In genomic region chr17:64170286-64170685, GRCh38 we compare ENCODE assay signal across 18 cellular contexts. TPM values are rescaled to one million over a fixed set of nuclear protein-coding genes. Genes with fewer than 3 reads are reported as not detected.
DNase-seq lines count a peak whose midpoint lies in the region; ATAC-seq and TF ChIP-seq lines count a peak whose summit lies in the region.
"Had no signal": no experiment of that assay in that cellular context is flagged by ENCODE, and none has a peak within 500 bp of the region (broad histone marks: within the 10 kb centered on the region; RNA-seq: fewer than 3 reads in every experiment).

No MANE protein-coding gene starts in this region.

- H3K27ac ChIP-seq in H9 (ENCODE audit: insufficient read length, low read depth, low read length) (no peak overlapping the region), coronary artery (no peak overlapping the region), psoas muscle (peak overlapping the region; percentile 86)
- H3K27ac ChIP-seq: BLaER1 treated with 17β-estradiol and CSF1 and Interleukin-3, amounts not matched to agents 10 nM and 100 nM had no signal

- H3K9me3 Mint-ChIP-seq in activated T-cell treated with anti-CD3 and anti-CD28 coated beads, Interleukin-2, amount 50 U/mL, for 24 hours = no peaks in the 10 kb centered on the region
- no peaks in the 10 kb centered on the region for H3K9me3 Mint-ChIP-seq in H9
- H3K9me3 Mint-ChIP-seq: CD8-positive, alpha-beta T cell had no signal

- no peak overlapping the region for H3K9ac ChIP-seq in H9 (ENCODE audit: extremely low read depth, insufficient read length, low read length)
- H3K9ac ChIP-seq: BLaER1 treated with 17β-estradiol and CSF1 and Interleukin-3, amounts not matched to agents 10 nM and 100 nM had no signal

- no peak overlapping the region for H3K23ac ChIP-seq in H9 (ENCODE audit: insufficient read length, low read depth, low read length)

- H2BK15ac ChIP-seq in H9 (ENCODE audit: low read depth, low read length) = no peak overlapping the region

- H3K23me2 ChIP-seq in H9 (ENCODE audit: insufficient read length, low read depth, low read length, poor library complexity, severe bottlenecking) = no peaks in the 10 kb centered on the region

- H3K4me3 ChIP-seq in coronary artery (no peak overlapping the region), psoas muscle (no peak overlapping the region)
- H3K4me3 ChIP-seq: BLaER1 treated with 17β-estradiol and CSF1 and Interleukin-3, amounts not matched to agents 10 nM and 100 nM had no signal

- H2AFZ ChIP-seq in H9 (ENCODE audit: low read length) = no peak overlapping the region

- H3K56ac ChIP-seq in H9 (ENCODE audit: insufficient read length, low read depth, low read length) = no peak overlapping the region

- H3K18ac ChIP-seq in H9 (ENCODE audit: insufficient read length, low read depth, low read length) = no peak overlapping the region

- H3K4me2 ChIP-seq in H9 (ENCODE audit: insufficient read depth, insufficient read length, low read length) = no peak overlapping the region
- H3K4me2 ChIP-seq: BLaER1 treated with 17β-estradiol and CSF1 and Interleukin-3, amounts not matched to agents 10 nM and 100 nM had no signal

- no peaks in the 10 kb centered on the region for H3K79me2 ChIP-seq in H9 (ENCODE audit: insufficient read depth, low read length)

- no peak overlapping the region for H2BK120ac ChIP-seq in H9 (ENCODE audit: low read depth, low read length, poor library complexity, severe bottlenecking)

- H4K8ac ChIP-seq in H9 (replicated peaks; ENCODE audit: insufficient read length, low read depth, low read length) = no peak overlapping the region

- no peak overlapping the region for H3K4me3 Mint-ChIP-seq in activated T-cell treated with anti-CD3 and anti-CD28 coated beads, Interleukin-2, amount 50 U/mL, for 24 hours
- no peak overlapping the region for H3K4me3 Mint-ChIP-seq in H9
- H3K4me3 Mint-ChIP-seq: B cell; CD8-positive, alpha-beta T cell had no signal

- no peak overlapping the region for H3K4ac ChIP-seq in H9 (ENCODE audit: low read depth, low read length)

- peaks cover 3 to 32% of the 10 kb centered on the region in 2 donors for H3K36me3 ChIP-seq in psoas muscle (ENCODE audit: insufficient read depth in 1 of 2, low read depth in 1 of 2)

- no peak overlapping the region for H2BK12ac ChIP-seq in H9 (ENCODE audit: insufficient read length, low read depth, low read length)

- no peaks in the 10 kb centered on the region for H3K4me1 Mint-ChIP-seq in activated T-cell treated with anti-CD3 and anti-CD28 coated beads, Interleukin-2, amount 50 U/mL, for 24 hours (ENCODE audit: low read depth)
- peaks cover 0 to 3% of the 10 kb centered on the region in 2 experiments; a peak in 1 of 4 replicates for H3K4me1 Mint-ChIP-seq in H9
- H3K4me1 Mint-ChIP-seq: B cell had no signal

- no peaks in the 10 kb centered on the region for H3K27me3 Mint-ChIP-seq in activated T-cell treated with anti-CD3 and anti-CD28 coated beads, Interleukin-2, amount 50 U/mL, for 24 hours
- no peaks in the 10 kb centered on the region for H3K27me3 Mint-ChIP-seq in H9 (ENCODE audit: low read depth)
- H3K27me3 Mint-ChIP-seq: B cell had no signal

- WGBS in H9 (ENCODE audit: extremely low coverage, insufficient read length, low lambda C conversion rate) = no CpG with 5 or more reads among the region's 4 CpGs
- 34 to 38% (median 38%) methylated on average over 4 of the region's 4 CpGs for WGBS in psoas muscle, 3 donors

- H3K4me1 ChIP-seq in H9 (ENCODE audit: insufficient read depth, low read length) = no peaks in the 10 kb centered on the region
- peaks cover 45% of the 10 kb centered on the region for H3K4me1 ChIP-seq in psoas muscle

- H3K27me3 ChIP-seq in H9 (ENCODE audit: insufficient read depth, low read length) (no peaks in the 10 kb centered on the region), psoas muscle (ENCODE audit: insufficient read depth in 3 of 3, low read length in 2 of 3) (no peaks in the 10 kb centered on the region)
- H3K27me3 ChIP-seq: BLaER1 treated with 17β-estradiol and CSF1 and Interleukin-3, amounts not matched to agents 10 nM and 100 nM had no signal

- H3K14ac ChIP-seq in H9 (ENCODE audit: insufficient read depth, low read length) = no peak overlapping the region

- ATAC-seq in psoas muscle = peak; percentile 77 to 80 (median 78)
- ATAC-seq: CD8-positive, alpha-beta T cell; HepG2 had no signal

- H3K27ac Mint-ChIP-seq in activated T-cell treated with anti-CD3 and anti-CD28 coated beads, Interleukin-2, amount 50 U/mL, for 24 hours = no peak overlapping the region
- H3K27ac Mint-ChIP-seq in H9 = peak overlapping the region in 2 of 3 experiments; percentile 1 to 58; a peak in 3 of 7 replicates
- H3K27ac Mint-ChIP-seq: B cell; CD8-positive, alpha-beta T cell had no signal

- H2BK20ac ChIP-seq in H9 (ENCODE audit: low read depth, low read length, poor library complexity, severe bottlenecking) = no peak overlapping the region

- H3K36me3 Mint-ChIP-seq in activated T-cell treated with anti-CD3 and anti-CD28 coated beads, Interleukin-2, amount 50 U/mL, for 24 hours (ENCODE audit: low read depth) = peaks cover 79% of the 10 kb centered on the region
- peaks cover 7 to 16% (median 9%) of the 10 kb centered on the region in 3 experiments; a peak in 4 of 7 replicates for H3K36me3 Mint-ChIP-seq in H9 (ENCODE audit: insufficient read depth in 1 of 3, low read depth in 3 of 3)

- H2AK5ac ChIP-seq in H9 (ENCODE audit: insufficient read length, low read length) = no peak overlapping the region

- no peak overlapping the region for H4K5ac ChIP-seq in H9 (ENCODE audit: insufficient read length, low read depth, low read length)

- H3K9me3 ChIP-seq in H9 (ENCODE audit: control insufficient read depth, low read depth, low read length) (no peaks in the 10 kb centered on the region), psoas muscle (no peaks in the 10 kb centered on the region)
- H3K9me3 ChIP-seq: BLaER1 treated with 17β-estradiol and CSF1 and Interleukin-3, amounts not matched to agents 10 nM and 100 nM had no signal

- no peak overlapping the region for H4K91ac ChIP-seq in H9 (ENCODE audit: insufficient read length, low read depth, low read length)

- no peak overlapping the region for H3T11ph ChIP-seq in H9 (ENCODE audit: low read length)

- H4K20me1 ChIP-seq in H9 (ENCODE audit: control insufficient read depth, insufficient read depth, insufficient read length) = no peaks in the 10 kb centered on the region
- H4K20me1 ChIP-seq: BLaER1 treated with 17β-estradiol and CSF1 and Interleukin-3, amounts not matched to agents 10 nM and 100 nM had no signal

- peak; percentile 16 for DNase-seq in activated T-cell treated with anti-CD3 and anti-CD28 coated beads, Interleukin-2, amount 50 U/mL, for 24 hours
- no peak for DNase-seq in activated T-cell treated with anti-CD3 and anti-CD28 coated beads, Interleukin-2, amount 50 U/mL, for 1 hour
- DNase-seq in H9 (no peak), coronary artery (ENCODE audit: low spot score) (peak; percentile 64), psoas muscle (peak; percentile 55 to 87), AG08396 (ENCODE audit: low spot score) (no peak), NCI-H1048 (lab: John Stamatoyannopoulos, UW) (no peak), NAMALWA (ENCODE audit: low spot score) (no peak)
- DNase-seq: 8988T; Calu3; CD8-positive, alpha-beta T cell; DMS79 treated with DMSO at 0.1 percent for 48 hours; GF-D8; GOT3; H7 had no signal

- no peaks in the 10 kb centered on the region for H3K79me1 ChIP-seq in H9 (ENCODE audit: insufficient read depth, low read depth, low read length, poor library complexity, severe bottlenecking)

- TF ChIP-seq CTCF in H9 (conservative IDR thresholded peaks at IDR 0.05) (no peak), coronary artery (IDR thresholded peaks at IDR 0.05) (no peak), psoas muscle (IDR thresholded peaks at IDR 0.05) (no peak)

- H2BK5ac ChIP-seq in H9 (ENCODE audit: insufficient read length, low read length) = no peak overlapping the region

- intact Hi-C loops in psoas muscle (cut with DNase I) = no loop called here

RNA-seq across cellular contexts. Expression of gene ERN1, which starts 40.3 kb away (rescaled TPM):
- total RNA-seq in H9 (2021) (4.4 and 5.0 TPM in 2 replicates), psoas muscle (10 to 100 TPM; 10.6 to 16.6 (median 14.2) TPM)
- 1 to 10 TPM; 2.8 to 7.6 (median 5.4) TPM for polyA plus RNA-seq in psoas muscle

Comparison
In these comparisons a context has a peak if more than half of its experiments do, and no peak if none do; other contexts are left out.
1. DNase-seq: peak in activated T-cell treated with anti-CD3 and anti-CD28 coated beads, Interleukin-2, amount 50 U/mL, for 24 hours (single experiment), coronary artery (single experiment) and psoas muscle (2 of 2); none in activated T-cell treated with anti-CD3 and anti-CD28 coated beads, Interleukin-2, amount 50 U/mL, for 1 hour (single experiment), H9 (single experiment), AG08396 (single experiment), NCI-H1048 (single experiment) and NAMALWA (single experiment).